ENCODE assay signal across 18 cellular contexts in genomic region chr17:22217135-22217534, GRCh38.
DNase-seq lines count a peak whose midpoint lies in the region; ATAC-seq and TF ChIP-seq lines count a peak whose summit lies in the region.
"Had no signal": no experiment of that assay in that cellular context is flagged by ENCODE, and none has a peak within 500 bp of the region (broad histone marks: within the 10 kb centered on the region; RNA-seq: fewer than 3 reads in every experiment).

No MANE protein-coding gene starts in this region.

- H3K9me3 Mint-ChIP-seq in GM23338 (peaks cover 30% of the 10 kb centered on the region), chondrocyte (ENCODE audit: low read depth) (peaks cover 21% of the 10 kb centered on the region)

- H3K27ac ChIP-seq in GM23338 (ENCODE audit: low read depth) = no peak overlapping the region
- H3K27ac ChIP-seq in spleen = no peak overlapping the region
- H3K27ac ChIP-seq: SJCRH30 had no signal

- H3K9me3 ChIP-seq in iPS-18c (ENCODE audit: control insufficient read depth, insufficient read depth, low read length) (peaks cover 11% of the 10 kb centered on the region), spleen (peaks cover 0 to 75% (median 34%) of the 10 kb centered on the region in 8 donors)
- H3K9me3 ChIP-seq: SJCRH30 had no signal

- H3K27ac Mint-ChIP-seq in GM23338 (no peak overlapping the region), chondrocyte (ENCODE audit: unreplicated experiment) (no peak overlapping the region)

- H3K4me1 ChIP-seq in GM23338 (ENCODE audit: insufficient read depth) = no peaks in the 10 kb centered on the region
- H3K4me1 ChIP-seq in spleen = no peaks in the 10 kb centered on the region
- H3K4me1 ChIP-seq: SJCRH30 had no signal

- H3K36me3 Mint-ChIP-seq in GM23338 (ENCODE audit: low read depth) (peaks cover 5% of the 10 kb centered on the region; the same call in 1 of the 3 replicates), chondrocyte (ENCODE audit: low read depth) (no peaks in the 10 kb centered on the region)

- H3K4me2 ChIP-seq in GM23338 = peak overlapping the region; percentile 66

- H3K27me3 Mint-ChIP-seq in GM23338 (ENCODE audit: insufficient read depth, low read depth, poor library complexity) (no peaks in the 10 kb centered on the region), chondrocyte (ENCODE audit: low read depth) (no peaks in the 10 kb centered on the region)

- H3K9me2 ChIP-seq in GM23338 (ENCODE audit: insufficient read depth) = no peaks in the 10 kb centered on the region

- 44 to 69% (median 53%) methylated on average over 27 of the region's 27 CpGs for WGBS in spleen, 5 donors

- H3K4me1 Mint-ChIP-seq in GM23338 (no peaks in the 10 kb centered on the region), chondrocyte (ENCODE audit: low read depth) (no peaks in the 10 kb centered on the region)

- no peaks in the 10 kb centered on the region for H3F3A ChIP-seq in GM23338 (replicated peaks; ENCODE audit: low read depth)

- no peaks in the 10 kb centered on the region for H3K27me3 ChIP-seq in GM23338 (ENCODE audit: insufficient read depth)
- no peaks in the 10 kb centered on the region for H3K27me3 ChIP-seq in spleen (replicated peaks in 1 of 7)

- H3K4me3 Mint-ChIP-seq in GM23338 (peak overlapping the region; percentile 68; the same call in 2 of the 3 replicates), chondrocyte (ENCODE audit: unreplicated experiment) (no peak overlapping the region)

- TF ChIP-seq POLR2A in spleen (IDR thresholded peaks at IDR 0.05) = no peak

- no peaks in the 10 kb centered on the region for H3K79me2 ChIP-seq in GM23338 (replicated peaks; ENCODE audit: insufficient read depth)

- ATAC-seq in GM23338 (peak; percentile 75), GM21723 (IDR thresholded peaks at IDR 0.05; ENCODE audit: unreplicated experiment) (no peak), GM18873 (IDR thresholded peaks at IDR 0.05; ENCODE audit: low FRiP score, unreplicated experiment) (no peak), GM21526 (IDR thresholded peaks at IDR 0.05; ENCODE audit: low FRiP score, unreplicated experiment) (no peak), GM18511 (IDR thresholded peaks at IDR 0.05; ENCODE audit: unreplicated experiment) (no peak)
- ATAC-seq: K562, PC-3 had no signal

- H2AFZ ChIP-seq in GM23338 = peak overlapping the region; percentile 93

- H4K20me1 ChIP-seq in GM23338 (replicated peaks; ENCODE audit: insufficient read depth) = no peaks in the 10 kb centered on the region

- H3K4me3 ChIP-seq in GM23338 (peak overlapping the region; percentile 51), iPS-18c (ENCODE audit: insufficient read depth, low read depth, low read length) (peak overlapping the region; percentile 34), spleen (no peak overlapping the region)
- H3K4me3 ChIP-seq: K562, SJCRH30 had no signal

- intact Hi-C loops in spleen (cut with DNase I; ENCODE audit: low total_unique reads) = no loop called here

- DNase-seq in GM23338 (ENCODE audit: low spot score) (peak; percentile 83), chondrocyte (ENCODE audit: low spot score) (peak; percentile 32), spleen (peak; percentile 17)
- DNase-seq: C1 segment of cervical spinal cord, DMS 273 treated with DMSO at 0.1 percent for 48 hours, MV-4-11, NCI-H1417, NCI-H187 treated with DMSO at 0.1 percent for 48 hours, NCI-H446, NCI-H69, PC-3, SJCRH30 had no signal

- H3K36me3 ChIP-seq in GM23338 (ENCODE audit: insufficient read depth) (no peaks in the 10 kb centered on the region), spleen (no peaks in the 10 kb centered on the region)
- H3K36me3 ChIP-seq: SJCRH30 had no signal

- TF ChIP-seq CTCF in GM23338 (conservative IDR thresholded peaks at IDR 0.05; ENCODE audit: low read depth in 2 of 2) = peak; percentile 35 to 57; a peak in 3 of 4 replicates
- TF ChIP-seq CTCF in chondrocyte (IDR thresholded peaks at IDR 0.05) = no peak
- no peak for TF ChIP-seq CTCF in spleen (IDR thresholded peaks at IDR 0.05 in 8 of 11, conservative IDR thresholded peaks at IDR 0.05 in 3 of 11)

TF ChIP-seq in GM23338, 12 proteins besides CTCF, POLR2A, EP300 and RAD21 (continues in another document):
- TF ChIP-seq ETS1 (IDR thresholded peaks at IDR 0.05) = no peak
- TF ChIP-seq EZH2 (IDR thresholded peaks at IDR 0.05; ENCODE audit: low read depth, unreplicated experiment) = no peak
- TF ChIP-seq REST (IDR thresholded peaks at IDR 0.05; ENCODE audit: unreplicated experiment) = no peak
- TF ChIP-seq STAT1 (IDR thresholded peaks at IDR 0.05; ENCODE audit: unreplicated experiment) = no peak
- TF ChIP-seq ZNF331 (CRISPR knock-in tag; IDR thresholded peaks at IDR 0.05; ENCODE audit: low read depth) = no peak
- no peak for TF ChIP-seq ZNF114 (CRISPR knock-in tag; IDR thresholded peaks at IDR 0.05)
- TF ChIP-seq CREB1 (CRISPR knock-in tag; IDR thresholded peaks at IDR 0.05; ENCODE audit: low read depth) = no peak
- TF ChIP-seq JUNB (IDR thresholded peaks at IDR 0.05; ENCODE audit: unreplicated experiment) = no peak

Comparison
In these comparisons a context has a peak if more than half of its experiments do, and no peak if none do; other contexts are left out.
1. DNase-seq: peak in every context shown above with its lines; median percentile 83 in GM23338; 32 in chondrocyte; 17 in spleen.
2. H3K4me3 ChIP-seq: peak in GM23338 (single experiment) and iPS-18c (single experiment); none in spleen (0 of 8).
3. CTCF ChIP-seq: peak in GM23338 (2 of 2); none in chondrocyte (single experiment) and spleen (0 of 11).